In the genomic region with DNA sequence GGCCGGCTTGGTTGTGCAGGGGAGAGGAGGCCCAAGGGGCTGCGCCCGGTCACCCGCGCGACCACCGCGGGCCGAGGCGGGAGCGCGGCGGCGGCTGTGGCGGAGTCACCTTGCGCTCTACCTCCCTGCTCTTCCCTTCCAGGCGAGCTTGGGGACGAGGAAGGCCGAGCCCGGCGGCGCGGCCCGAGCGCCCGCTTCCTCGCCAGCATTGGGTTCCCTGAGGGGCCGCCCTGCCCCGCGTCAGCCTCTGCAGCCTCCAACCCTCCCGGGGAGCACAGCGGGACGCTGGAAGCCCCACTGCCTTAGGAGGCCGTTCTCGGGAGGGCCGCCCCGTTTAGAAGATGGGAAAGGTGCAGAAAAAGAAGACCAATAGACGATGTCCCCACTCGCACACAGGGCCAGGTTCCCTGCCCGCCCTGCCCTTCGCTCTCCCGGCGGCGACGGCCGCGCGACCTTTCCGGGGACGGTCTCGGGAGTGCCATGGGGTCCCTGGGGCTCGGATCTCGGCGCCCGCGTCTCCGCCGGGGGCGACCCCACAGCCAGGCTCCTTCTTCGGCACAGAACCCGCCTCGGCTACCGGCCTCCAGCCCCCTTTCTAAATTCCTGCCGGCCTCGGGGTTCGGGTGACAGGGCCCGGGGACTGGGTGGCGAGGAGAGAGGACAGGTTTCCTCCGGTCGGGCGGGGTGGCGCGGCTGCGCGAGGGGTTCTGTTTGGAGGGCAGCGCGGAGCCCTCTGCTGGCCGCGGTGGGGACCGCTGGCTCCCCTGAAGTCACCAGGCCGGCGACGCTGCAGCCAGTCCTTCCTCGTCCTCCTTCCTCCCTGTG, we compare ENCODE assay signal across 8 cellular contexts.
DNase-seq lines count a peak whose midpoint lies in the region; ATAC-seq, FAIRE-seq and TF ChIP-seq lines count a peak whose summit lies in the region.

No MANE protein-coding gene starts in this region.

- under 1% methylated on average over 82 of the region's 84 CpGs for WGBS in hepatocyte (ENCODE audit: low lambda C conversion rate, missing lambda C conversion rate)

- no peaks in the 10 kb centered on the region for H3K4me1 ChIP-seq in hepatocyte (ENCODE audit: insufficient read depth)
- H3K4me1 ChIP-seq in rectal smooth muscle tissue (ENCODE audit: control insufficient read depth, insufficient read depth, low read length), result peaks cover 7% of the 10 kb centered on the region
- H3K4me1 ChIP-seq in vagina, result peaks cover 11% of the 10 kb centered on the region

- H3K79me2 ChIP-seq in hepatocyte, result no peaks in the 10 kb centered on the region

- peak overlapping the region; percentile 98 for H3K4me2 ChIP-seq in hepatocyte

- no peak for TF ChIP-seq POLR2A in GM12892 (IDR thresholded peaks at IDR 0.05; ENCODE audit: low read depth, low read length)
- no peak for TF ChIP-seq POLR2A in vagina (IDR thresholded peaks at IDR 0.05)

- H3K36me3 ChIP-seq in hepatocyte (replicated peaks; ENCODE audit: insufficient read depth, low read depth), result no peaks in the 10 kb centered on the region
- no peaks in the 10 kb centered on the region for H3K36me3 ChIP-seq in rectal smooth muscle tissue (ENCODE audit: control insufficient read depth, insufficient read depth, low read length)
- H3K36me3 ChIP-seq in vagina, result no peaks in the 10 kb centered on the region

- peak; percentile 88 for FAIRE-seq in GM12892 (lab: Jason Lieb, UNC)

- intact Hi-C loops in vagina (cut with DNase I), result no loop called here

- H3K9me2 ChIP-seq in hepatocyte (replicated peaks; ENCODE audit: insufficient read depth), result no peaks in the 10 kb centered on the region

- peak overlapping the region; percentile 91 for H2AFZ ChIP-seq in hepatocyte

- in situ Hi-C loops in astrocyte of the cerebellum (cut with HindIII; ENCODE audit: low sequenced_read_pairs), result no loop called here

- no peaks in the 10 kb centered on the region for H4K20me1 ChIP-seq in hepatocyte (ENCODE audit: insufficient read depth, poor library complexity, severe bottlenecking)

- DNase-seq in GM12892 (ENCODE audit: insufficient read length) (peak; percentile 95), NCI-H1105 treated with DMSO at 0.1 percent for 48 hours (lab: John Stamatoyannopoulos, UW) (peak; percentile 62), T-helper 22 cell (ENCODE audit: low read depth) (peak; percentile 52), astrocyte of the cerebellum (ENCODE audit: low read depth) (peak; percentile 32), hepatocyte (ENCODE audit: low spot score) (peak; percentile 93), vagina (ENCODE audit: extremely low spot score in 2 of 2) (no peak)

- H3K9me3 ChIP-seq in hepatocyte (ENCODE audit: low read depth), result no peaks in the 10 kb centered on the region
- H3K9me3 ChIP-seq in vagina, result no peaks in the 10 kb centered on the region

- ATAC-seq in HG02759 (IDR thresholded peaks at IDR 0.05; ENCODE audit: unreplicated experiment), result peak; percentile 99

- H3K27me3 ChIP-seq in hepatocyte (no peaks in the 10 kb centered on the region), rectal smooth muscle tissue (ENCODE audit: control insufficient read depth, insufficient read depth, low read length) (no peaks in the 10 kb centered on the region), vagina (no peaks in the 10 kb centered on the region)

- H3K4me3 ChIP-seq in astrocyte of the cerebellum (ENCODE audit: low read depth, low read length) (peak overlapping the region; percentile 76), hepatocyte (peak overlapping the region; percentile 100), rectal smooth muscle tissue (ENCODE audit: low read length) (peak overlapping the region; percentile 95), vagina (peak overlapping the region; percentile 65 to 83)

- H3K9ac ChIP-seq in rectal smooth muscle tissue (ENCODE audit: low read length), result peak overlapping the region; percentile 80

- H3K27ac ChIP-seq in hepatocyte, result peak overlapping the region; percentile 83
- peak overlapping the region; percentile 70 for H3K27ac ChIP-seq in rectal smooth muscle tissue (ENCODE audit: low read depth, low read length)
- peak overlapping the region; percentile 77 for H3K27ac ChIP-seq in vagina

- TF ChIP-seq CTCF in astrocyte of the cerebellum (IDR thresholded peaks at IDR 0.05; ENCODE audit: low read depth, low read length, missing control alignments) (peak; percentile 86), hepatocyte (IDR thresholded peaks at IDR 0.05; ENCODE audit: poor library complexity) (peak; percentile 81), vagina (IDR thresholded peaks at IDR 0.05) (peak; percentile 73 to 82 (median 80))

Comparison
In these comparisons a context has a peak if more than half of its experiments do, and no peak if none do; other contexts are left out.
1. DNase-seq: peak in GM12892 (single experiment), NCI-H1105 treated with DMSO at 0.1 percent for 48 hours (single experiment), T-helper 22 cell (single experiment), astrocyte of the cerebellum (single experiment) and hepatocyte (single experiment); none in vagina (0 of 2).
2. Peak in every context shown above with its lines, with median percentiles within 50 percentile points of each other: H3K4me3 ChIP-seq, CTCF ChIP-seq and H3K27ac ChIP-seq.